In genomic region chr9:18748106-18748719, GRCh38 we compare ENCODE assay signal across 13 cellular contexts.
"Had no signal": no experiment of that assay in that cellular context is flagged by ENCODE, and none has a peak within 500 bp of the region (broad histone marks: within the 10 kb centered on the region; RNA-seq: fewer than 3 reads in every experiment).

No MANE protein-coding gene starts in this region.

- DNase-seq: activated CD4-positive, alpha-beta T cell treated with anti-CD3 and anti-CD28 coated beads, Interleukin-2, amount 50 U/mL, for 1 hour; activated naive CD4-positive, alpha-beta T cell; left ventricle myocardium superior; nephron progenitor cell; occipital lobe; stimulated activated CD4-positive, alpha-beta T cell treated with anti-CD3 and anti-CD28 coated beads, Interleukin-15, amount 100 ng/mL, for 24 hours; stimulated activated CD4-positive, alpha-beta T cell treated with anti-CD3 and anti-CD28 coated beads, Interleukin-4, amount 100 ng/mL, for 1 hour; stimulated activated naive CD4-positive, alpha-beta T cell; SW 1271; upper lobe of right lung had no signal

- H3K4me3 Mint-ChIP-seq: nephron progenitor cell had no signal

- H3K4me1 ChIP-seq: prostate gland had no signal

- H3K27ac ChIP-seq: epithelial cell of prostate, prostate gland, upper lobe of right lung had no signal

- H3K36me3 ChIP-seq: prostate gland, upper lobe of right lung had no signal

- H3K9me3 Mint-ChIP-seq: nephron progenitor cell had no signal

- H3K4me3 ChIP-seq: prostate gland, skin epidermis, upper lobe of right lung had no signal

- H3K27me3 ChIP-seq: upper lobe of right lung had no signal

- H3K9me3 ChIP-seq: prostate gland, upper lobe of right lung had no signal

- H3K27ac Mint-ChIP-seq: nephron progenitor cell had no signal
